In genomic region chr18:7914834-7915670, GRCh38 we compare ENCODE assay signal across 23 cellular contexts.
"Had no signal": no experiment of that assay in that cellular context is flagged by ENCODE, and none has a peak within 500 bp of the region (broad histone marks: within the 10 kb centered on the region; RNA-seq: fewer than 3 reads in every experiment).

No MANE protein-coding gene starts in this region.

- H3K27ac ChIP-seq: SJSA1, SK-N-MC had no signal

- DNase-seq: IMR-90, Karpas-422, KG1, MV-4-11, NCI-H1048, NCI-H1105, NCI-H1417, NCI-H1436 treated with DMSO at 0.1 percent for 48 hours, NCI-H1694, NCI-H187 treated with DMSO at 0.1 percent for 48 hours, NCI-H2029 treated with DMSO at 0.1 percent for 48 hours, NCI-H2171 treated with DMSO at 0.1 percent for 48 hours, NCI-H345, NCI-H446 treated with DMSO at 0.1 percent for 48 hours, NCI-H510A treated with DMSO at 0.1 percent for 48 hours, NCI-H526, NCI-H774, Right ventricle myocardium superior, RPMI8226, SIG-M5 had no signal

- H3K9me3 ChIP-seq: SJSA1 had no signal

- FAIRE-seq: RCC 7860 had no signal

- H3K27me3 ChIP-seq: SJSA1 had no signal

- H3K4me1 ChIP-seq: SJSA1 had no signal

- H3K36me3 ChIP-seq: SJSA1 had no signal

- H3K4me3 ChIP-seq: SJSA1, SK-N-MC had no signal
